Comparison of ENCODE assay signal across 9 cellular contexts in genomic region chr11:46369458-46370152, GRCh38. TPM values are rescaled to one million over a fixed set of nuclear protein-coding genes. Genes with fewer than 3 reads are reported as not detected.
DNase-seq lines count a peak whose midpoint lies in the region; ATAC-seq and TF ChIP-seq lines count a peak whose summit lies in the region.
"Had no signal": no experiment of that assay in that cellular context is flagged by ENCODE, and none has a peak within 500 bp of the region (broad histone marks: within the 10 kb centered on the region; RNA-seq: fewer than 3 reads in every experiment).

No MANE protein-coding gene starts in this region.

- peak; percentile 95 for TF ChIP-seq CTCF in C4-2B (conservative IDR thresholded peaks at IDR 0.05)
- peak; percentile 55 to 81 (median 64) for TF ChIP-seq CTCF in testis (IDR thresholded peaks at IDR 0.05)

- no peaks in the 10 kb centered on the region for H3K27me3 ChIP-seq in testis

- H3K27ac Mint-ChIP-seq in T-helper 2 cell treated with Interferon-gamma antibody and Interleukin-4, amounts not matched to agents 5 μg/mL and 100 μg/mL, for 36 hours: peak overlapping the region; percentile 52

- H3K27me3 Mint-ChIP-seq in T-helper 2 cell treated with Interferon-gamma antibody and Interleukin-4, amounts not matched to agents 5 μg/mL and 100 μg/mL, for 36 hours (ENCODE audit: low read depth): no peaks in the 10 kb centered on the region

- in situ Hi-C loops in T47D (cut with HindIII; ENCODE audit: low pct_unique_long_range_greater_than_20kb, low sequenced_read_pairs): no loop called here

- 72 to 73% methylated on average over 15 to 25 of the region's 25 CpGs for WGBS in testis, 2 donors

- no peaks in the 10 kb centered on the region for H3K36me3 ChIP-seq in testis (ENCODE audit: low read depth, missing control alignments)

- H3K4me3 ChIP-seq in testis: no peak overlapping the region

- no peak for TF ChIP-seq POLR2A in testis (IDR thresholded peaks at IDR 0.05)

- H3K9me3 Mint-ChIP-seq in T-helper 2 cell treated with Interferon-gamma antibody and Interleukin-4, amounts not matched to agents 5 μg/mL and 100 μg/mL, for 36 hours: no peaks in the 10 kb centered on the region

- peaks cover 7% of the 10 kb centered on the region for H3K4me1 Mint-ChIP-seq in T-helper 2 cell treated with Interferon-gamma antibody and Interleukin-4, amounts not matched to agents 5 μg/mL and 100 μg/mL, for 36 hours (ENCODE audit: low read depth)

- ATAC-seq in GM18907 (IDR thresholded peaks at IDR 0.05; ENCODE audit: unreplicated experiment): peak; percentile 44
- peak; percentile 66 for ATAC-seq in left lobe of liver

- H3K9me3 ChIP-seq in testis: no peaks in the 10 kb centered on the region

- intact Hi-C loops in testis (cut with DNase I; ENCODE audit: low total_unique reads): no loop called here

- H3K4me3 Mint-ChIP-seq in T-helper 2 cell treated with Interferon-gamma antibody and Interleukin-4, amounts not matched to agents 5 μg/mL and 100 μg/mL, for 36 hours: no peak overlapping the region

- peaks cover 27% of the 10 kb centered on the region for H3K36me3 Mint-ChIP-seq in T-helper 2 cell treated with Interferon-gamma antibody and Interleukin-4, amounts not matched to agents 5 μg/mL and 100 μg/mL, for 36 hours (ENCODE audit: low read depth)

- H3K27ac ChIP-seq in C4-2B: no peak overlapping the region
- no peak overlapping the region for H3K27ac ChIP-seq in testis

- H3K4me1 ChIP-seq in testis: peaks cover 11% of the 10 kb centered on the region

- DNase-seq in LHCN-M2 (ENCODE audit: low read depth) (peak; percentile 68), T47D (ENCODE audit: low read depth in 1 of 2, low spot score in 1 of 2) (peak; percentile 73 to 80), left lobe of liver (ENCODE audit: low spot score) (no peak), testis (peak; percentile 70), pons (ENCODE audit: low spot score) (no peak)
- no peak for DNase-seq in T-helper 2 cell treated with Interferon-gamma antibody and Interleukin-4, amounts not matched to agents 5 μg/mL and 100 μg/mL, for 36 hours (ENCODE audit: low spot score)

RNA-seq across cellular contexts. Expression of gene MDK, which starts 11.9 kb away (rescaled TPM):
- 184 and 234 TPM in 2 replicates for total RNA-seq in LHCN-M2 (2014; rRNA removed)
- polyA plus RNA-seq in LHCN-M2 (2012): 272 TPM
- 2.0 TPM for total RNA-seq in left lobe of liver
- total RNA-seq in testis: 10 to 100 TPM; 14.4 to 14.5 TPM
- polyA plus RNA-seq in testis (ENCODE audit: insufficient read depth, low read depth, low replicate concordance): 51.5 TPM

RNA-seq across cellular contexts. Expression of gene CHRM4, which starts 22.0 kb away (rescaled TPM):
- total RNA-seq in LHCN-M2 (2014; rRNA removed) (0.19 and 0.29 TPM in 2 replicates), left lobe of liver (not detected), testis (10 to 100 TPM in 1 of 2 donors, 1 to 10 TPM in 1; 7.2 to 19.5 TPM)
- 0.15 TPM for polyA plus RNA-seq in LHCN-M2 (2012)
- 13.5 TPM for polyA plus RNA-seq in testis (ENCODE audit: insufficient read depth, low read depth, low replicate concordance)
- total RNA-seq: renal cortical epithelial cell had no signal

RNA-seq across cellular contexts. Expression of gene DGKZ, which starts 22.3 kb away (rescaled TPM):
- 69.7 and 92.5 TPM in 2 replicates for total RNA-seq in LHCN-M2 (2014; rRNA removed)
- polyA plus RNA-seq in LHCN-M2 (2012): 50.2 TPM
- 13.0 TPM for total RNA-seq in left lobe of liver
- total RNA-seq in testis: 100 to 1,000 TPM in 1 of 2 donors, 10 to 100 TPM in 1; 67.2 to 104 TPM
- 33.8 TPM for polyA plus RNA-seq in testis (ENCODE audit: insufficient read depth, low read depth, low replicate concordance)

Comparison
In these comparisons a context has a peak if more than half of its experiments do, and no peak if none do; other contexts are left out.
1. DNase-seq: peak in LHCN-M2 (single experiment), T47D (2 of 2) and testis (single experiment); none in T-helper 2 cell treated with Interferon-gamma antibody and Interleukin-4, amounts not matched to agents 5 μg/mL and 100 μg/mL, for 36 hours (single experiment), left lobe of liver (single experiment) and pons (single experiment).
2. RNA of gene MDK, which starts 11.9 kb away (total RNA-seq): 184 to 234 TPM in LHCN-M2; 14.4 to 14.5 TPM in testis and 2.0 TPM in left lobe of liver (single experiment); every median in the first group is over 10 times any median in the second.